Comparison of ENCODE assay signal across 9 cellular contexts in genomic region chr3:122754867-122755835, GRCh38. TPM values are rescaled to one million over a fixed set of nuclear protein-coding genes. Genes with fewer than 3 reads are reported as not detected.
DNase-seq lines count a peak whose midpoint lies in the region; ATAC-seq, FAIRE-seq and TF ChIP-seq lines count a peak whose summit lies in the region.
"Had no signal": no experiment of that assay in that cellular context is flagged by ENCODE, and none has a peak within 500 bp of the region (broad histone marks: within the 10 kb centered on the region; RNA-seq: fewer than 3 reads in every experiment).

No MANE protein-coding gene starts in this region.

- no peak overlapping the region for H3K4me2 ChIP-seq in HepG2 (ENCODE audit: low read depth, low read length)
- H3K4me2 ChIP-seq: BLaER1 treated with 17β-estradiol and CSF1 and Interleukin-3, amounts not matched to agents 10 nM and 100 nM had no signal

- ATAC-seq in HG03439 (IDR thresholded peaks at IDR 0.05; ENCODE audit: unreplicated experiment) (peak; percentile 64), HepG2 (peak; percentile 96), HG03280 (IDR thresholded peaks at IDR 0.05; ENCODE audit: unreplicated experiment) (no peak)

- 87% methylated on average over 7 of the region's 8 CpGs for WGBS in HepG2 (ENCODE audit: low lambda C conversion rate)

- H3K4me1 Mint-ChIP-seq in activated CD4-positive, alpha-beta T cell treated with anti-CD3 and anti-CD28 coated beads, Interleukin-2, amount 10 ng/mL, durations not matched to agents 7 days and 5 days: peaks cover 9% of the 10 kb centered on the region

- H4K20me1 ChIP-seq in HepG2 (ENCODE audit: insufficient read depth, low read length): no peaks in the 10 kb centered on the region
- H4K20me1 ChIP-seq: BLaER1 treated with 17β-estradiol and CSF1 and Interleukin-3, amounts not matched to agents 10 nM and 100 nM had no signal

- in situ Hi-C loops in astrocyte of the spinal cord (cut with HindIII; ENCODE audit: low sequenced_read_pairs) (no loop called here), HepG2 (cut with HindIII; ENCODE audit: extremely low pct_ligation_motif_present, low pct_unique_long_range_greater_than_20kb) (loop anchor here (25.0 kb wide), 1 partner anchor 282 kb away; the partner anchor contains the start of gene SEMA5B)

- H3K27ac Mint-ChIP-seq in activated CD4-positive, alpha-beta T cell treated with anti-CD3 and anti-CD28 coated beads, Interleukin-2, amount 10 ng/mL, durations not matched to agents 7 days and 5 days: no peak overlapping the region

- TF ChIP-seq POLR2A in HepG2 (IDR thresholded peaks at IDR 0.05; ENCODE audit: insufficient read depth in 1 of 2, low read depth in 2 of 2, low read length in 2 of 2): no peak

- no peak overlapping the region for H3K4me3 ChIP-seq in astrocyte of the spinal cord (ENCODE audit: low read depth, low read length)
- H3K4me3 ChIP-seq in HepG2 (replicated peaks in 1 of 3; ENCODE audit: insufficient read depth in 1 of 3, low read depth in 2 of 3, low read length in 3 of 3): no peak overlapping the region
- H3K4me3 ChIP-seq: BLaER1 treated with 17β-estradiol and CSF1 and Interleukin-3, amounts not matched to agents 10 nM and 100 nM had no signal

- TF ChIP-seq RAD21 in HepG2 (CRISPR knock-in tag; IDR thresholded peaks at IDR 0.05): peak; percentile 69

- POLR2A ChIA-PET in activated CD4-positive, alpha-beta T cell treated with anti-CD3 and anti-CD28 coated beads, Interleukin-2, amount 10 ng/mL, durations not matched to agents 7 days and 5 days (lab: Charles Lee): no interaction called here
- POLR2A ChIA-PET in HepG2 (lab: Yijun Ruan, JAX): interaction anchor here (1.1 kb wide), 1 partner anchor 446 kb away, joined by 5 read pairs; the partner anchor contains the start of gene SEC22A

- H3K4me1 ChIP-seq in HepG2 (ENCODE audit: insufficient read depth, low read length): no peaks in the 10 kb centered on the region

- peak; percentile 81 for TF ChIP-seq CTCF in astrocyte of the spinal cord (IDR thresholded peaks at IDR 0.05; ENCODE audit: low read depth, low read length)
- TF ChIP-seq CTCF in HepG2 (CRISPR knock-in tag; IDR thresholded peaks at IDR 0.05): peak; percentile 86

- H3K36me3 ChIP-seq in HepG2 (replicated peaks in 1 of 2; ENCODE audit: control insufficient read depth in 1 of 2, insufficient read depth in 2 of 2, low read length in 2 of 2): 0 out of 5 replicates have a peak, but pooled peaks cover 0 to 5% of the 10 kb centered on the region in 2 experiments

- no peak overlapping the region for H2AFZ ChIP-seq in HepG2 (ENCODE audit: low read length)

- TF ChIP-seq EP300 in HepG2 (IDR thresholded peaks at IDR 0.05; ENCODE audit: low read depth in 2 of 2, low read length in 2 of 2) (no peak), HepG2 (CRISPR knock-in tag; IDR thresholded peaks at IDR 0.05; ENCODE audit: borderline replicate concordance) (no peak)

- H3K79me2 ChIP-seq in HepG2 (ENCODE audit: insufficient read depth, low read length): no peaks in the 10 kb centered on the region

- intact Hi-C loops in HepG2 (cut with micrococcal nuclease; ENCODE audit: unreplicated experiment): loop anchor here (1.0 to 10.0 kb wide), 4 partner anchors 40 to 272 kb away; partner anchors contain the start of genes SEMA5B and SLC49A4

- no TSS peak for BruUV-seq in HepG2 (replicated peaks; lab: Mats Ljungman, UMichigan)

- H3K9me3 ChIP-seq in HepG2 (ENCODE audit: low read length): no peaks in the 10 kb centered on the region

- H3K27me3 Mint-ChIP-seq in activated CD4-positive, alpha-beta T cell treated with anti-CD3 and anti-CD28 coated beads, Interleukin-2, amount 10 ng/mL, durations not matched to agents 7 days and 5 days: no peaks in the 10 kb centered on the region

- peak; percentile 42 for DNase-seq in activated CD4-positive, alpha-beta T cell treated with anti-CD3 and anti-CD28 coated beads, Interleukin-2, amount 10 ng/mL, durations not matched to agents 7 days and 5 days
- DNase-seq in activated CD4-positive, alpha-beta T cell treated with anti-CD3 and anti-CD28 coated beads, Interleukin-2, amount 50 U/mL, for 1 hour: no peak
- DNase-seq in astrocyte of the spinal cord (ENCODE audit: low read depth, low spot score) (peak; percentile 39), HepG2 (ENCODE audit: low spot score) (peak; percentile 51), caudate nucleus (lab: John Stamatoyannopoulos, UW) (no peak), epidermal melanocyte (ENCODE audit: insufficient read length, low spot score) (no peak)

- CTCF ChIA-PET in activated CD4-positive, alpha-beta T cell treated with anti-CD3 and anti-CD28 coated beads, Interleukin-2, amount 10 ng/mL, durations not matched to agents 7 days and 5 days (lab: Charles Lee): interaction anchor here (0.5 to 0.9 kb wide), 3 partner anchors 11 to 510 kb away, joined by 3 read pairs; no protein-coding TSS in a partner anchor
- CTCF ChIA-PET in HepG2 (lab: Yijun Ruan, JAX; ENCODE audit: low intra/inter-chr PET ratio, low total read pairs): interaction anchor here (1.5 kb wide), 1 partner anchor 272 kb away, joined by 4 read pairs; the partner anchor contains the start of gene SEMA5B

- peak; percentile 92 for FAIRE-seq in HepG2 (lab: Jason Lieb, UNC)

- H3K36me3 Mint-ChIP-seq in activated CD4-positive, alpha-beta T cell treated with anti-CD3 and anti-CD28 coated beads, Interleukin-2, amount 10 ng/mL, durations not matched to agents 7 days and 5 days (ENCODE audit: low read depth): peaks cover 11% of the 10 kb centered on the region

- no peaks in the 10 kb centered on the region for H3K27me3 ChIP-seq in HepG2 (ENCODE audit: control insufficient read depth in 1 of 2, insufficient read depth in 2 of 2, low read length in 2 of 2)
- H3K27me3 ChIP-seq: BLaER1 treated with 17β-estradiol and CSF1 and Interleukin-3, amounts not matched to agents 10 nM and 100 nM had no signal

- H3K27ac ChIP-seq in HepG2 (ENCODE audit: extremely low read length, insufficient read depth, low read length) (no peak overlapping the region), caudate nucleus (ENCODE audit: low read depth, low read length) (no peak overlapping the region)
- H3K27ac ChIP-seq: BLaER1 treated with 17β-estradiol and CSF1 and Interleukin-3, amounts not matched to agents 10 nM and 100 nM had no signal

- H3K4me3 Mint-ChIP-seq in activated CD4-positive, alpha-beta T cell treated with anti-CD3 and anti-CD28 coated beads, Interleukin-2, amount 10 ng/mL, durations not matched to agents 7 days and 5 days: no peak overlapping the region

- no peaks in the 10 kb centered on the region for H3K9me3 Mint-ChIP-seq in activated CD4-positive, alpha-beta T cell treated with anti-CD3 and anti-CD28 coated beads, Interleukin-2, amount 10 ng/mL, durations not matched to agents 7 days and 5 days

- H3K9ac ChIP-seq in HepG2 (ENCODE audit: insufficient read depth, low read depth, low read length): no peak overlapping the region
- H3K9ac ChIP-seq: BLaER1 treated with 17β-estradiol and CSF1 and Interleukin-3, amounts not matched to agents 10 nM and 100 nM had no signal

RNA-seq across cellular contexts. Expression of gene HSPBAP1, which starts 38.5 kb away (rescaled TPM):
- total RNA-seq in activated CD4-positive, alpha-beta T cell treated with anti-CD3 and anti-CD28 coated beads, Interleukin-2, amount 10 ng/mL, durations not matched to agents 7 days and 5 days: 1 to 10 TPM; 7.5 to 8.3 TPM
- 5.1 and 5.7 TPM in 2 replicates for total RNA-seq in HepG2 (2016; rRNA removed; fragmentation: Illumina TruSeq; extraction: Trizol)
- 1.9 and 3.0 TPM in 2 replicates for total RNA-seq in HepG2 (2016; cell fraction: cytosol; rRNA removed; fragmentation: Illumina TruSeq; extraction: Trizol; ENCODE audit: low read depth)
- 4.4 and 5.3 TPM in 2 replicates for total RNA-seq in HepG2 (2016; cell fraction: insoluble cytoplasmic fraction; rRNA removed; fragmentation: Illumina TruSeq; extraction: Trizol)
- 2.2 and 3.2 TPM in 2 replicates for total RNA-seq in HepG2 (2016; cell fraction: membrane; rRNA removed; fragmentation: Illumina TruSeq; extraction: Trizol)
- 5.3 and 7.2 TPM in 2 replicates for total RNA-seq in HepG2 (2016; cell fraction: nucleus; rRNA removed; fragmentation: Illumina TruSeq; extraction: Trizol)
- polyA plus RNA-seq in HepG2 (2011; rRNA removed): 3.6 and 4.2 TPM in 2 replicates
- 1.7 and 2.3 TPM in 2 replicates for polyA plus RNA-seq in HepG2 (2011; cell fraction: cytosol; rRNA removed)
- 4.2 and 5.9 TPM in 2 replicates for polyA plus RNA-seq in HepG2 (2011; cell fraction: nucleus; rRNA removed)
- 2.9 and 3.4 TPM in 2 replicates for polyA plus RNA-seq in HepG2 (2012)
- polyA plus RNA-seq in HepG2 (2016; cell fraction: cytosol; fragmentation: Illumina TruSeq; extraction: Trizol; ENCODE audit: low read depth): 0.77 and 0.87 TPM in 2 replicates
- 4.3 and 5.0 TPM in 2 replicates for polyA plus RNA-seq in HepG2 (2016; cell fraction: insoluble cytoplasmic fraction; fragmentation: Illumina TruSeq; extraction: Trizol; ENCODE audit: low read depth)
- polyA plus RNA-seq in HepG2 (2016; cell fraction: membrane; fragmentation: Illumina TruSeq; extraction: Trizol; ENCODE audit: low read depth): 0.88 and 1.1 TPM in 2 replicates
- 11.7 and 12.8 TPM in 2 replicates for polyA plus RNA-seq in HepG2 (2016; cell fraction: nucleus; fragmentation: Illumina TruSeq; extraction: Trizol; ENCODE audit: insufficient read depth, low read depth)
- polyA minus RNA-seq in HepG2 (2011; rRNA and poly(A)+ RNA removed; ENCODE audit: low replicate concordance): 1.4 and 10.3 TPM in 2 replicates
- 1.4 and 1.5 TPM in 2 replicates for polyA minus RNA-seq in HepG2 (2011; cell fraction: cytosol; rRNA and poly(A)+ RNA removed)
- 8.5 and 9.3 TPM in 2 replicates for polyA minus RNA-seq in HepG2 (2011; cell fraction: nucleus; rRNA and poly(A)+ RNA removed)

RNA-seq across cellular contexts. Expression of gene SLC49A4, which starts 39.7 kb away (rescaled TPM):
- total RNA-seq in activated CD4-positive, alpha-beta T cell treated with anti-CD3 and anti-CD28 coated beads, Interleukin-2, amount 10 ng/mL, durations not matched to agents 7 days and 5 days: 1 to 10 TPM; 3.0 to 3.3 TPM
- total RNA-seq in HepG2 (2016; rRNA removed; fragmentation: Illumina TruSeq; extraction: Trizol): 9.4 and 16.3 TPM in 2 replicates
- 2.0 and 2.7 TPM in 2 replicates for total RNA-seq in HepG2 (2016; cell fraction: cytosol; rRNA removed; fragmentation: Illumina TruSeq; extraction: Trizol; ENCODE audit: low read depth)
- 10.0 and 16.3 TPM in 2 replicates for total RNA-seq in HepG2 (2016; cell fraction: insoluble cytoplasmic fraction; rRNA removed; fragmentation: Illumina TruSeq; extraction: Trizol)
- 6.0 and 6.2 TPM in 2 replicates for total RNA-seq in HepG2 (2016; cell fraction: membrane; rRNA removed; fragmentation: Illumina TruSeq; extraction: Trizol)
- total RNA-seq in HepG2 (2016; cell fraction: nucleus; rRNA removed; fragmentation: Illumina TruSeq; extraction: Trizol): 14.5 and 15.3 TPM in 2 replicates
- polyA plus RNA-seq in HepG2 (2011; rRNA removed): 6.3 and 6.5 TPM in 2 replicates
- 4.1 and 8.1 TPM in 2 replicates for polyA plus RNA-seq in HepG2 (2011; cell fraction: cytosol; rRNA removed)
- 2.3 and 3.4 TPM in 2 replicates for polyA plus RNA-seq in HepG2 (2011; cell fraction: nucleus; rRNA removed)
- polyA plus RNA-seq in HepG2 (2012): 5.2 and 7.3 TPM in 2 replicates
- polyA plus RNA-seq in HepG2 (2016; cell fraction: cytosol; fragmentation: Illumina TruSeq; extraction: Trizol; ENCODE audit: low read depth): 2.3 and 2.5 TPM in 2 replicates
- polyA plus RNA-seq in HepG2 (2016; cell fraction: insoluble cytoplasmic fraction; fragmentation: Illumina TruSeq; extraction: Trizol; ENCODE audit: low read depth): 8.2 and 8.5 TPM in 2 replicates
- 3.9 and 5.1 TPM in 2 replicates for polyA plus RNA-seq in HepG2 (2016; cell fraction: membrane; fragmentation: Illumina TruSeq; extraction: Trizol; ENCODE audit: low read depth)
- 17.8 and 23.3 TPM in 2 replicates for polyA plus RNA-seq in HepG2 (2016; cell fraction: nucleus; fragmentation: Illumina TruSeq; extraction: Trizol; ENCODE audit: insufficient read depth, low read depth)
- polyA minus RNA-seq in HepG2 (2011; rRNA and poly(A)+ RNA removed; ENCODE audit: low replicate concordance): 10.7 and 21.5 TPM in 2 replicates
- polyA minus RNA-seq in HepG2 (2011; cell fraction: cytosol; rRNA and poly(A)+ RNA removed): 8.0 and 9.1 TPM in 2 replicates
- polyA minus RNA-seq in HepG2 (2011; cell fraction: nucleus; rRNA and poly(A)+ RNA removed): 6.3 and 8.5 TPM in 2 replicates

Comparison
In these comparisons a context has a peak if more than half of its experiments do, and no peak if none do; other contexts are left out.
1. DNase-seq: peak in activated CD4-positive, alpha-beta T cell treated with anti-CD3 and anti-CD28 coated beads, Interleukin-2, amount 10 ng/mL, durations not matched to agents 7 days and 5 days (single experiment), astrocyte of the spinal cord (single experiment) and HepG2 (single experiment); none in activated CD4-positive, alpha-beta T cell treated with anti-CD3 and anti-CD28 coated beads, Interleukin-2, amount 50 U/mL, for 1 hour (single experiment), caudate nucleus (0 of 61) and epidermal melanocyte (single experiment).